ENCODE assay signal across 24 cellular contexts in genomic region chr19:31894451-31894850, GRCh38.
"Had no signal": no experiment of that assay in that cellular context is flagged by ENCODE, and none has a peak within 500 bp of the region (broad histone marks: within the 10 kb centered on the region; RNA-seq: fewer than 3 reads in every experiment).

No MANE protein-coding gene starts in this region.

- H3K36me3 ChIP-seq: stomach, suprapubic skin, thoracic aorta, thyroid gland, tibial artery, tibial nerve, transverse colon, upper lobe of left lung, upper lobe of right lung, uterus, vagina had no signal

- H3K4me3 ChIP-seq: stomach, suprapubic skin, testis, thoracic aorta, thyroid gland, tibial artery, tibial nerve, transverse colon, upper lobe of left lung, upper lobe of right lung, uterus, vagina had no signal

- H3K27me3 ChIP-seq: stomach, suprapubic skin, testis, thyroid gland, tibial artery, tibial nerve, transverse colon, upper lobe of left lung, upper lobe of right lung, uterus, vagina had no signal

- H3K4me1 ChIP-seq: stomach, suprapubic skin, thyroid gland, tibial artery, tibial nerve, transverse colon, upper lobe of left lung, upper lobe of right lung, uterus, vagina had no signal

- H3K27ac ChIP-seq: stomach, suprapubic skin, testis, thoracic aorta, thyroid gland, tibial artery, tibial nerve, transverse colon, upper lobe of left lung, upper lobe of right lung, uterus, vagina had no signal

- H3K9me3 ChIP-seq: suprapubic skin, testis, thoracic aorta, thyroid gland, transverse colon, upper lobe of right lung, uterus, vagina had no signal

- DNase-seq: stimulated activated CD4-positive, alpha-beta T cell treated with anti-CD3 and anti-CD28 coated beads, Interleukin-2, amount 100 ng/mL, for 48 hours; stimulated activated CD4-positive, alpha-beta T cell treated with anti-CD3 and anti-CD28 coated beads, Interleukin-4, amount 100 ng/mL, for 1 hour; stimulated activated CD4-positive, alpha-beta T cell treated with anti-CD3 and anti-CD28 coated beads, Interleukin-4, amount 100 ng/mL, for 24 hours; stimulated activated CD4-positive, alpha-beta T cell treated with anti-CD3 and anti-CD28 coated beads, Interleukin-4, amount 100 ng/mL, for 4 hours; stimulated activated CD8-positive, alpha-beta memory T cell treated with anti-CD3 and anti-CD28 coated beads, Interleukin-4, amount 100 ng/mL, for 48 hours; stimulated activated naive B cell treated with anti-CD40 and anti-IgM and Interleukin-4, amounts not matched to agents 10 μg/mL and 1 μg/mL and 100 μg/mL, for 72 hours; stimulated activated naive CD4-positive, alpha-beta T cell; stimulated activated naive CD4-positive, alpha-beta T cell treated with Interleukin-2 at 50 U/mL for 16 hours; stimulated activated naive CD8-positive, alpha-beta T cell treated with anti-CD3 and anti-CD28 coated beads, Interleukin-15, amount 100 ng/mL, for 72 hours; stimulated activated naive CD8-positive, alpha-beta T cell treated with anti-CD3 and anti-CD28 coated beads, Interleukin-15, Interleukin-2, amounts not matched to agents 100 U/mL and 50 U/mL, for 24 hours; stomach; substantia nigra; testis; thyroid gland; tibial artery; transverse colon; trophoblast cell; upper lobe of left lung; upper lobe of right lung; uterus had no signal
